In the genomic region with DNA sequence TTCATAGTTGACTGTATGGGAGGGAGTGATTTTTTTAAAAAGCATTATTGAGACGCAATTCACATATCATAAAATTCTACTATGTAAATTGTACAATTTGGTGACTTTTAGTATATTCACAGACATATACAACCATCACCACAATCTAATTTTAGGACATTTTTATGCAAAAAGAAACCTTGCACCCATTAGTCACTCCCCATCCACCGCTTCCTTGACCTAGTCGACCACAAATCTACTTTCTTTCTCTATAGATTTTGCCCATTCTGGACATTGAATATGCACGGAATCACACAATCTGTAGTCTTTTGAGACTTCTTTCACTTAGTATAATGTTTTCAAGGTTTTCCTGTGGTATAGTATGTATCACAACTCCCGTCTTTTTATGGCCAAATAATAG, we compare ENCODE assay signal across 32 cellular contexts. TPM values are rescaled to one million over a fixed set of nuclear protein-coding genes. Genes with fewer than 3 reads are reported as not detected.
"Had no signal": no experiment of that assay in that cellular context is flagged by ENCODE, and none has a peak within 500 bp of the region (broad histone marks: within the 10 kb centered on the region; RNA-seq: fewer than 3 reads in every experiment).

No MANE protein-coding gene starts in this region.

- H3K4me3 Mint-ChIP-seq: activated B cell treated with CpG ODN at 0.5 μM for 24 hours; activated CD4-positive, alpha-beta memory T cell treated with anti-CD3 and anti-CD28 coated beads, Interleukin-2, amount 10 ng/mL, durations not matched to agents 7 days and 5 days; activated CD4-positive, alpha-beta T cell treated with anti-CD3 and anti-CD28 coated beads, Interleukin-2, amount 10 ng/mL, durations not matched to agents 7 days and 5 days; activated CD8-positive, alpha-beta memory T cell treated with anti-CD3 and anti-CD28 coated beads, Interleukin-2, amount 10 ng/mL, durations not matched to agents 7 days and 5 days; activated CD8-positive, alpha-beta T cell treated with anti-CD3 and anti-CD28 coated beads, Interleukin-2, amount 10 ng/mL, durations not matched to agents 7 days and 5 days; activated naive CD4-positive, alpha-beta T cell treated with anti-CD3 and anti-CD28 coated beads, Interleukin-2, amount 10 ng/mL, durations not matched to agents 7 days and 5 days; activated naive CD4-positive, alpha-beta T cell treated with anti-CD3 and anti-CD28 coated beads, Interleukin-2, amount 50 U/mL, for 24 hours; activated naive CD8-positive, alpha-beta T cell; activated naive CD8-positive, alpha-beta T cell treated with anti-CD3 and anti-CD28 coated beads, Interleukin-2, amount 10 ng/mL, durations not matched to agents 7 days and 5 days; activated naive CD8-positive, alpha-beta T cell treated with anti-CD3 and anti-CD28 coated beads, Interleukin-2, amount 50 U/mL, for 24 hours; activated T-cell treated with anti-CD3 and anti-CD28 coated beads, Interleukin-2, amount 50 U/mL, for 24 hours; brain; T-helper 1 cell treated with Interleukin-12 subunit alpha and Interleukin-12 subunit beta and Interleukin-4 antibody, amounts not matched to agents 30 μg/mL and 1 μg/mL, for 36 hours; T-helper 2 cell treated with Interferon-gamma antibody and Interleukin-4, amounts not matched to agents 5 μg/mL and 100 μg/mL, for 36 hours had no signal

- H3K36me3 ChIP-seq: ascending aorta had no signal

- H3K4me1 ChIP-seq: ascending aorta had no signal

- DNase-seq: activated B cell treated with CpG ODN at 0.5 μM for 24 hours; activated CD4-positive, alpha-beta memory T cell treated with anti-CD3 and anti-CD28 coated beads, Interleukin-2, amount 10 ng/mL, durations not matched to agents 7 days and 5 days; activated CD4-positive, alpha-beta T cell treated with anti-CD3 and anti-CD28 coated beads for 48 hours; activated CD4-positive, alpha-beta T cell treated with anti-CD3 and anti-CD28 coated beads, Interleukin-2, amount 10 ng/mL, durations not matched to agents 7 days and 5 days; activated CD4-positive, alpha-beta T cell treated with anti-CD3 and anti-CD28 coated beads, Interleukin-2, amount 50 U/mL, for 48 hours; activated CD4-positive, CD25-positive, alpha-beta regulatory T cell treated with anti-CD3 and anti-CD28 coated beads, Interleukin-2, amount 50 U/mL, for 72 hours; activated CD8-positive, alpha-beta memory T cell treated with anti-CD3 and anti-CD28 coated beads for 24 hours; activated CD8-positive, alpha-beta memory T cell treated with anti-CD3 and anti-CD28 coated beads, Interleukin-2, amount 10 ng/mL, durations not matched to agents 7 days and 5 days; activated CD8-positive, alpha-beta memory T cell treated with anti-CD3 and anti-CD28 coated beads, Interleukin-2, amount 50 U/mL, for 48 hours; activated CD8-positive, alpha-beta T cell treated with anti-CD3 and anti-CD28 coated beads, Interleukin-2, amount 10 ng/mL, durations not matched to agents 7 days and 5 days; activated effector memory CD4-positive, alpha-beta T cell treated with Interleukin-2 at 50 U/mL for 16 hours; activated gamma-delta T cell; activated naive CD4-positive, alpha-beta T cell treated with anti-CD3 and anti-CD28 coated beads, Interleukin-2, amount 10 ng/mL, durations not matched to agents 7 days and 5 days; activated naive CD4-positive, alpha-beta T cell treated with Interleukin-2 at 50 U/mL for 16 hours; activated naive CD8-positive, alpha-beta T cell treated with anti-CD3 and anti-CD28 coated beads, Interleukin-2, amount 10 ng/mL, durations not matched to agents 7 days and 5 days; activated naive CD8-positive, alpha-beta T cell treated with anti-CD3 and anti-CD28 coated beads, Interleukin-2, amount 50 U/mL, for 24 hours; activated T-cell treated with anti-CD3 and anti-CD28 coated beads, Interleukin-2, amount 50 U/mL, for 24 hours; activated T-cell treated with anti-CD3 and anti-CD28 coated beads, Interleukin-2, amount 50 U/mL, for 48 hours; amygdala; anterior cingulate cortex; central memory CD4-positive, alpha-beta T cell; T-helper 1 cell; T-helper 2 cell; T-helper 9 cell had no signal

- H3K9me3 ChIP-seq: ascending aorta had no signal

- H3K4me1 Mint-ChIP-seq: activated CD4-positive, alpha-beta memory T cell treated with anti-CD3 and anti-CD28 coated beads, Interleukin-2, amount 10 ng/mL, durations not matched to agents 7 days and 5 days; activated CD4-positive, alpha-beta T cell treated with anti-CD3 and anti-CD28 coated beads, Interleukin-2, amount 10 ng/mL, durations not matched to agents 7 days and 5 days; activated naive CD4-positive, alpha-beta T cell treated with anti-CD3 and anti-CD28 coated beads, Interleukin-2, amount 10 ng/mL, durations not matched to agents 7 days and 5 days; activated naive CD4-positive, alpha-beta T cell treated with anti-CD3 and anti-CD28 coated beads, Interleukin-2, amount 50 U/mL, for 24 hours; activated naive CD8-positive, alpha-beta T cell treated with anti-CD3 and anti-CD28 coated beads, Interleukin-2, amount 10 ng/mL, durations not matched to agents 7 days and 5 days; activated naive CD8-positive, alpha-beta T cell treated with anti-CD3 and anti-CD28 coated beads, Interleukin-2, amount 50 U/mL, for 24 hours; brain had no signal

- ATAC-seq: activated CD8-positive, alpha-beta memory T cell treated with anti-CD3 and anti-CD28 coated beads, Interleukin-2, amount 10 ng/mL, durations not matched to agents 7 days and 5 days; activated CD8-positive, alpha-beta T cell treated with anti-CD3 and anti-CD28 coated beads, Interleukin-2, amount 10 ng/mL, durations not matched to agents 7 days and 5 days; activated naive CD8-positive, alpha-beta T cell treated with anti-CD3 and anti-CD28 coated beads, Interleukin-2, amount 50 U/mL, for 24 hours had no signal

- H3K36me3 Mint-ChIP-seq: activated CD8-positive, alpha-beta memory T cell treated with anti-CD3 and anti-CD28 coated beads, Interleukin-2, amount 10 ng/mL, durations not matched to agents 7 days and 5 days; activated naive CD4-positive, alpha-beta T cell treated with anti-CD3 and anti-CD28 coated beads, Interleukin-2, amount 10 ng/mL, durations not matched to agents 7 days and 5 days; activated naive CD4-positive, alpha-beta T cell treated with anti-CD3 and anti-CD28 coated beads, Interleukin-2, amount 50 U/mL, for 24 hours; activated naive CD8-positive, alpha-beta T cell; activated naive CD8-positive, alpha-beta T cell treated with anti-CD3 and anti-CD28 coated beads, Interleukin-2, amount 10 ng/mL, durations not matched to agents 7 days and 5 days; brain had no signal

- H3K27ac ChIP-seq: ascending aorta, VCaP had no signal

- H3K27ac Mint-ChIP-seq: activated B cell treated with CpG ODN at 0.5 μM for 24 hours; activated CD4-positive, alpha-beta memory T cell treated with anti-CD3 and anti-CD28 coated beads, Interleukin-2, amount 10 ng/mL, durations not matched to agents 7 days and 5 days; activated CD4-positive, alpha-beta T cell treated with anti-CD3 and anti-CD28 coated beads, Interleukin-2, amount 10 ng/mL, durations not matched to agents 7 days and 5 days; activated CD8-positive, alpha-beta memory T cell treated with anti-CD3 and anti-CD28 coated beads, Interleukin-2, amount 10 ng/mL, durations not matched to agents 7 days and 5 days; activated CD8-positive, alpha-beta T cell treated with anti-CD3 and anti-CD28 coated beads, Interleukin-2, amount 10 ng/mL, durations not matched to agents 7 days and 5 days; activated naive CD4-positive, alpha-beta T cell treated with anti-CD3 and anti-CD28 coated beads, Interleukin-2, amount 10 ng/mL, durations not matched to agents 7 days and 5 days; activated naive CD4-positive, alpha-beta T cell treated with anti-CD3 and anti-CD28 coated beads, Interleukin-2, amount 50 U/mL, for 24 hours; activated naive CD8-positive, alpha-beta T cell; activated naive CD8-positive, alpha-beta T cell treated with anti-CD3 and anti-CD28 coated beads, Interleukin-2, amount 10 ng/mL, durations not matched to agents 7 days and 5 days; activated naive CD8-positive, alpha-beta T cell treated with anti-CD3 and anti-CD28 coated beads, Interleukin-2, amount 50 U/mL, for 24 hours; activated T-cell treated with anti-CD3 and anti-CD28 coated beads, Interleukin-2, amount 50 U/mL, for 24 hours; activated T-helper 2 cell treated with anti-CD3 and anti-CD28 coated beads, Interferon-gamma antibody, Interleukin-2, Interleukin-4, amounts not matched to agents 10 μg/mL and 5 μg/mL and 100 μg/mL, durations not matched to agents 14 hours and 24 hours and 36 hours; brain; T-helper 1 cell treated with Interleukin-12 subunit alpha and Interleukin-12 subunit beta and Interleukin-4 antibody, amounts not matched to agents 30 μg/mL and 1 μg/mL, for 36 hours; T-helper 2 cell treated with Interferon-gamma antibody and Interleukin-4, amounts not matched to agents 5 μg/mL and 100 μg/mL, for 36 hours had no signal

- H3K27me3 Mint-ChIP-seq: activated B cell treated with CpG ODN at 0.5 μM for 24 hours had no signal

- H3K4me3 ChIP-seq: ascending aorta had no signal

- H3K9me3 Mint-ChIP-seq: activated B cell treated with CpG ODN at 0.5 μM for 24 hours; activated CD4-positive, alpha-beta memory T cell treated with anti-CD3 and anti-CD28 coated beads, Interleukin-2, amount 10 ng/mL, durations not matched to agents 7 days and 5 days; activated CD4-positive, alpha-beta T cell treated with anti-CD3 and anti-CD28 coated beads, Interleukin-2, amount 10 ng/mL, durations not matched to agents 7 days and 5 days; activated naive CD4-positive, alpha-beta T cell treated with anti-CD3 and anti-CD28 coated beads, Interleukin-2, amount 10 ng/mL, durations not matched to agents 7 days and 5 days; activated naive CD4-positive, alpha-beta T cell treated with anti-CD3 and anti-CD28 coated beads, Interleukin-2, amount 50 U/mL, for 24 hours; activated naive CD8-positive, alpha-beta T cell treated with anti-CD3 and anti-CD28 coated beads, Interleukin-2, amount 10 ng/mL, durations not matched to agents 7 days and 5 days; activated naive CD8-positive, alpha-beta T cell treated with anti-CD3 and anti-CD28 coated beads, Interleukin-2, amount 50 U/mL, for 24 hours; activated T-cell treated with anti-CD3 and anti-CD28 coated beads, Interleukin-2, amount 50 U/mL, for 24 hours; activated T-helper 2 cell treated with anti-CD3 and anti-CD28 coated beads, Interferon-gamma antibody, Interleukin-2, Interleukin-4, amounts not matched to agents 10 μg/mL and 5 μg/mL and 100 μg/mL, durations not matched to agents 14 hours and 24 hours and 36 hours; brain; T-helper 1 cell treated with Interleukin-12 subunit alpha and Interleukin-12 subunit beta and Interleukin-4 antibody, amounts not matched to agents 30 μg/mL and 1 μg/mL, for 36 hours; T-helper 2 cell treated with Interferon-gamma antibody and Interleukin-4, amounts not matched to agents 5 μg/mL and 100 μg/mL, for 36 hours had no signal

- H3K27me3 ChIP-seq: ascending aorta had no signal

RNA-seq across cellular contexts. Expression of gene BLNK, which starts 54.6 kb away (rescaled TPM):
- total RNA-seq: activated CD4-positive, alpha-beta memory T cell treated with anti-CD3 and anti-CD28 coated beads, Interleukin-2, amount 10 ng/mL, durations not matched to agents 7 days and 5 days; activated CD4-positive, alpha-beta T cell treated with anti-CD3 and anti-CD28 coated beads, Interleukin-2, amount 10 ng/mL, durations not matched to agents 7 days and 5 days; activated CD8-positive, alpha-beta memory T cell treated with anti-CD3 and anti-CD28 coated beads, Interleukin-2, amount 10 ng/mL, durations not matched to agents 7 days and 5 days; activated CD8-positive, alpha-beta T cell treated with anti-CD3 and anti-CD28 coated beads, Interleukin-2, amount 10 ng/mL, durations not matched to agents 7 days and 5 days; activated T-helper 2 cell treated with anti-CD3 and anti-CD28 coated beads, Interferon-gamma antibody, Interleukin-2, Interleukin-4, amounts not matched to agents 10 μg/mL and 5 μg/mL and 100 μg/mL, durations not matched to agents 14 hours and 24 hours and 36 hours; ascending aorta had no signal
